In the genomic region with DNA sequence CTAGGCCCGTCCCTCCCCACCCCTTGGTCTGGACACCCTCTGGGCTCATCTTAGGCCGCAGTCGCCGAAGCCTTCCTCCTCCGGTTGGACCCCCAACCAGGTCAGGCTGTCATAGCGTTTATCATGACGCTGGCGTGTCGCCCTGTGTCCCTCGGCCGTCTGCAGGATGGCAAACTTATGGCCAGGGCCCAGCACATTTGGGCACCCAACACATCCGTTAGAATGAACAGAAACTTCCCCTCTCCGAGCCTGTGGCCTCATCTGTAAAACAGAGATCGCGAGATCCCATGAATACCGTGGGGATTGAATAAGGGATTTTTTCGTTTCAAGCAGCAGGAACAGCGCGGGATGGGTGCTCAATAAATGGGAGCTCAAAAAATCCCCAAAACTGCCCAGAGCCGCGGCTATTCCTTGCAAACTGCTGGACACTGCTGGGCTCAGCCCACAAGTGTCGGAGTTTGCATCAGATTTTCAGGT, we compare ENCODE assay signal across 8 cellular contexts.
DNase-seq lines count a peak whose midpoint lies in the region; ATAC-seq and TF ChIP-seq lines count a peak whose summit lies in the region.

No MANE protein-coding gene starts in this region.

- peaks cover 41% of the 10 kb centered on the region for H3K79me2 ChIP-seq in DOHH2 (ENCODE audit: control insufficient read depth, low read length)

- H3F3A ChIP-seq in DOHH2 (ENCODE audit: control insufficient read depth, insufficient read depth), result peaks cover 6% of the 10 kb centered on the region

- ATAC-seq in HG03280 (IDR thresholded peaks at IDR 0.05; ENCODE audit: unreplicated experiment) (peak; percentile 22), SK-N-SH treated with all-trans-retinoic acid at 6 μM for 48 hours (peak; percentile 77)

- peak overlapping the region; percentile 99 for H3K4me3 ChIP-seq in DOHH2 (ENCODE audit: low read length)
- peak overlapping the region; percentile 72 for H3K4me3 ChIP-seq in effector memory CD4-positive, alpha-beta T cell (ENCODE audit: insufficient read depth, low read depth, low read length, poor library complexity, severe bottlenecking)
- H3K4me3 ChIP-seq in mucosa of stomach (ENCODE audit: low read length), result peak overlapping the region; percentile 91

- H3K36me3 ChIP-seq in DOHH2 (ENCODE audit: control insufficient read depth, low read length) (peaks cover 17% of the 10 kb centered on the region), mucosa of stomach (ENCODE audit: control insufficient read depth, insufficient read depth, low read length) (no peaks in the 10 kb centered on the region)
- H3K36me3 ChIP-seq in effector memory CD4-positive, alpha-beta T cell (ENCODE audit: control insufficient read depth, insufficient read depth, low read length), result peaks cover 7% of the 10 kb centered on the region

- peaks cover 2% of the 10 kb centered on the region; the same call in 1 of the 2 replicates for H4K20me1 ChIP-seq in DOHH2 (ENCODE audit: control insufficient read depth, insufficient read depth, low read depth, low read length)

- H3K4me1 ChIP-seq in DOHH2 (ENCODE audit: control insufficient read depth, low read length), result peaks cover 19% of the 10 kb centered on the region
- H3K4me1 ChIP-seq in effector memory CD4-positive, alpha-beta T cell (ENCODE audit: control insufficient read depth, insufficient read depth, low read length, poor library complexity, severe bottlenecking), result peaks cover 9% of the 10 kb centered on the region
- peaks cover 10% of the 10 kb centered on the region for H3K4me1 ChIP-seq in mucosa of stomach (ENCODE audit: control insufficient read depth, insufficient read depth, low read length)

- peak overlapping the region; percentile 97 for H3K4me2 ChIP-seq in DOHH2 (ENCODE audit: low read length)

- TF ChIP-seq CTCF in DOHH2 (IDR thresholded peaks at IDR 0.05; ENCODE audit: low read depth, low read length, poor library complexity, severe bottlenecking), result no peak

- H3K9me3 ChIP-seq in DOHH2 (ENCODE audit: control insufficient read depth, insufficient read depth, low read length) (no peaks in the 10 kb centered on the region), mucosa of stomach (ENCODE audit: control insufficient read depth, low read length) (no peaks in the 10 kb centered on the region)
- H3K9me3 ChIP-seq in effector memory CD4-positive, alpha-beta T cell (ENCODE audit: control insufficient read depth, low read length), result no peaks in the 10 kb centered on the region

- DNase-seq in GM19240 (ENCODE audit: insufficient read length, low spot score) (peak; percentile 63), activated gamma-delta T cell (lab: John Stamatoyannopoulos, UW) (no peak), iPS-NIHi11 (ENCODE audit: low spot score) (no peak)
- DNase-seq in effector memory CD4-positive, alpha-beta T cell, result no peak

- no peaks in the 10 kb centered on the region for H3K9me2 ChIP-seq in DOHH2 (replicated peaks; ENCODE audit: control insufficient read depth, low read length)

- H3K9ac ChIP-seq in mucosa of stomach (ENCODE audit: low read length), result peak overlapping the region; percentile 96

- H3K27me3 ChIP-seq in DOHH2 (ENCODE audit: control insufficient read depth, low read length) (no peaks in the 10 kb centered on the region), mucosa of stomach (ENCODE audit: control insufficient read depth, insufficient read depth, low read length) (no peaks in the 10 kb centered on the region)
- no peaks in the 10 kb centered on the region for H3K27me3 ChIP-seq in effector memory CD4-positive, alpha-beta T cell (replicated peaks; ENCODE audit: control insufficient read depth, insufficient read depth, low read length, poor library complexity, severe bottlenecking)

- peak overlapping the region; percentile 59 for H3K27ac ChIP-seq in DOHH2 (ENCODE audit: low read depth, low read length)
- H3K27ac ChIP-seq in effector memory CD4-positive, alpha-beta T cell (ENCODE audit: insufficient read depth, low read length, poor library complexity, severe bottlenecking), result peak overlapping the region; percentile 92

TF ChIP-seq in SK-N-SH treated with all-trans-retinoic acid at 6 μM for 48 hours, 23 proteins besides CTCF, POLR2A, EP300 and RAD21:
- no peak for TF ChIP-seq ZC3H10 (CRISPR knock-in tag; IDR thresholded peaks at IDR 0.05)
- no peak for TF ChIP-seq OSR1 (CRISPR knock-in tag; IDR thresholded peaks at IDR 0.05)
- TF ChIP-seq TCF4 (CRISPR knock-in tag; IDR thresholded peaks at IDR 0.05; ENCODE audit: borderline replicate concordance), result no peak
- TF ChIP-seq SNAI2 (CRISPR knock-in tag; IDR thresholded peaks at IDR 0.05), result no peak
